Comparison of ENCODE assay signal across 29 cellular contexts in genomic region chrX:23815376-23815775, GRCh38.
"Had no signal": no experiment of that assay in that cellular context is flagged by ENCODE, and none has a peak within 500 bp of the region (broad histone marks: within the 10 kb centered on the region; RNA-seq: fewer than 3 reads in every experiment).

No MANE protein-coding gene starts in this region.

- H3K36me3 ChIP-seq: brain microvascular endothelial cell, WERI-Rb-1 had no signal

- H3K27me3 ChIP-seq: brain microvascular endothelial cell had no signal

- DNase-seq: activated B cell treated with CpG ODN at 0.5 μM for 24 hours; activated CD4-positive, alpha-beta T cell treated with anti-CD3 and anti-CD28 coated beads for 48 hours; activated CD4-positive, alpha-beta T cell treated with anti-CD3 and anti-CD28 coated beads, Interleukin-2, amount 50 U/mL, for 1 hour; activated CD4-positive, alpha-beta T cell treated with anti-CD3 and anti-CD28 coated beads, Interleukin-2, amount 50 U/mL, for 48 hours; activated CD8-positive, alpha-beta memory T cell treated with anti-CD3 and anti-CD28 coated beads for 24 hours; activated CD8-positive, alpha-beta T cell treated with anti-CD3 and anti-CD28 coated beads for 36 hours; activated effector memory CD4-positive, alpha-beta T cell treated with Interleukin-2 at 50 U/mL for 16 hours; activated gamma-delta T cell treated with Interleukin-2 at 50 U/mL for 16 hours; activated naive CD4-positive, alpha-beta T cell treated with anti-CD3 and anti-CD28 coated beads, Interleukin-2, amount 50 U/mL, for 16 hours; activated naive CD4-positive, alpha-beta T cell treated with Interleukin-2 at 50 U/mL for 16 hours; activated T-cell treated with anti-CD3 and anti-CD28 coated beads, Interleukin-2, amount 50 U/mL, for 4 hours; amniotic stem cell; anterior cingulate cortex; brain microvascular endothelial cell; dorsolateral prefrontal cortex; effector memory CD4-positive, alpha-beta T cell; endodermal cell; foreskin fibroblast; head of caudate nucleus; T-helper 17 cell; T1000; WERI-Rb-1 had no signal

- H3K27me3 Mint-ChIP-seq: activated B cell treated with CpG ODN at 0.5 μM for 24 hours; activated naive CD8-positive, alpha-beta T cell; activated T-helper 17 cell treated with anti-CD3 and anti-CD28 coated beads, Interleukin-2, amount 50 U/mL, for 72 hours; central memory CD8-positive, alpha-beta T cell; dendritic cell treated with granulocyte-macrophage colony-stimulating factor and Interleukin-4, amounts not matched to agents 40 ng/mL and 50 ng/mL, for 4 days; T-helper 17 cell had no signal

- H3K4me1 Mint-ChIP-seq: activated T-helper 17 cell treated with anti-CD3 and anti-CD28 coated beads, Interleukin-2, amount 50 U/mL, for 72 hours; central memory CD8-positive, alpha-beta T cell; T-helper 17 cell had no signal

- H3K27ac Mint-ChIP-seq: activated B cell treated with CpG ODN at 0.5 μM for 24 hours; activated CD8-positive, alpha-beta T cell treated with anti-CD3 and anti-CD28 coated beads for 36 hours; activated naive CD8-positive, alpha-beta T cell; activated T-helper 17 cell treated with anti-CD3 and anti-CD28 coated beads, Interleukin-2, amount 50 U/mL, for 72 hours; dendritic cell treated with granulocyte-macrophage colony-stimulating factor and Interleukin-4, amounts not matched to agents 40 ng/mL and 50 ng/mL, for 4 days; endodermal cell; T-helper 17 cell; T-helper 2 cell treated with Interferon-gamma antibody and Interleukin-4, amounts not matched to agents 5 μg/mL and 100 μg/mL, for 36 hours had no signal

- H3K27ac ChIP-seq: brain microvascular endothelial cell, coronary artery, dorsolateral prefrontal cortex, WERI-Rb-1 had no signal

- H3K4me3 Mint-ChIP-seq: activated B cell treated with CpG ODN at 0.5 μM for 24 hours; activated CD8-positive, alpha-beta T cell treated with anti-CD3 and anti-CD28 coated beads for 36 hours; activated naive CD8-positive, alpha-beta T cell; activated T-cell treated with anti-CD3 and anti-CD28 coated beads, Interleukin-2, amount 50 U/mL, for 4 hours; activated T-helper 17 cell treated with anti-CD3 and anti-CD28 coated beads, Interleukin-2, amount 50 U/mL, for 72 hours; central memory CD8-positive, alpha-beta T cell; dendritic cell treated with granulocyte-macrophage colony-stimulating factor and Interleukin-4, amounts not matched to agents 40 ng/mL and 50 ng/mL, for 4 days; endodermal cell; T-helper 17 cell; T-helper 2 cell treated with Interferon-gamma antibody and Interleukin-4, amounts not matched to agents 5 μg/mL and 100 μg/mL, for 36 hours had no signal

- H3K4me3 ChIP-seq: coronary artery, dorsolateral prefrontal cortex had no signal

- FAIRE-seq: frontal cortex had no signal

- H3K9me3 Mint-ChIP-seq: activated B cell treated with CpG ODN at 0.5 μM for 24 hours; activated CD8-positive, alpha-beta T cell treated with anti-CD3 and anti-CD28 coated beads for 36 hours; activated T-cell treated with anti-CD3 and anti-CD28 coated beads, Interleukin-2, amount 50 U/mL, for 4 hours; activated T-helper 17 cell treated with anti-CD3 and anti-CD28 coated beads, Interleukin-2, amount 50 U/mL, for 72 hours; central memory CD8-positive, alpha-beta T cell; dendritic cell treated with granulocyte-macrophage colony-stimulating factor and Interleukin-4, amounts not matched to agents 40 ng/mL and 50 ng/mL, for 4 days; endodermal cell; T-helper 2 cell treated with Interferon-gamma antibody and Interleukin-4, amounts not matched to agents 5 μg/mL and 100 μg/mL, for 36 hours had no signal

- H3K36me3 Mint-ChIP-seq: activated naive CD8-positive, alpha-beta T cell had no signal
